ENCODE assay signal across 13 cellular contexts in genomic region chr1:107574044-107574443, GRCh38.
DNase-seq lines count a peak whose midpoint lies in the region; ATAC-seq and TF ChIP-seq lines count a peak whose summit lies in the region.
"Had no signal": no experiment of that assay in that cellular context is flagged by ENCODE, and none has a peak within 500 bp of the region (broad histone marks: within the 10 kb centered on the region; RNA-seq: fewer than 3 reads in every experiment).

No MANE protein-coding gene starts in this region.

- POLR2A ChIA-PET in RWPE1 (lab: Yijun Ruan, JAX; ENCODE audit: low non-redundant PET) = no interaction called here

- H3K4me3 ChIP-seq in neural cell (ENCODE audit: low read length) = peak overlapping the region; percentile 27
- H3K4me3 ChIP-seq: GM12878, GM23248, HAP-1 had no signal

- H3K27ac ChIP-seq in RWPE1 = peak overlapping the region; percentile 75
- H3K27ac ChIP-seq in neural cell (ENCODE audit: low read length) = no peak overlapping the region
- H3K27ac ChIP-seq: GM23248 had no signal

- peaks cover 54% of the 10 kb centered on the region for H3K36me3 Mint-ChIP-seq in endothelial cell (ENCODE audit: low read depth, unreplicated experiment)

- H3K9me3 ChIP-seq in neural cell (ENCODE audit: low read length) = no peaks in the 10 kb centered on the region
- H3K9me3 ChIP-seq: HAP-1 had no signal

- no peak overlapping the region for H3K4me2 ChIP-seq in neural cell (ENCODE audit: low read length)

- no peak for TF ChIP-seq EP300 in neural cell (conservative IDR thresholded peaks at IDR 0.05; ENCODE audit: poor library complexity, severe bottlenecking)

- peaks cover 20% of the 10 kb centered on the region for H3K27me3 Mint-ChIP-seq in endothelial cell (ENCODE audit: unreplicated experiment)

- no peaks in the 10 kb centered on the region for H3K9me3 Mint-ChIP-seq in endothelial cell (ENCODE audit: unreplicated experiment)
- H3K9me3 Mint-ChIP-seq: CD8-positive, alpha-beta T cell had no signal

- peaks cover 4% of the 10 kb centered on the region for H3F3A ChIP-seq in neural cell (ENCODE audit: insufficient read depth, low read length, poor library complexity, severe bottlenecking)

- peak overlapping the region; percentile 11 for H3K4me3 Mint-ChIP-seq in endothelial cell (ENCODE audit: unreplicated experiment)
- H3K4me3 Mint-ChIP-seq: CD14-positive monocyte; CD8-positive, alpha-beta T cell had no signal

- no peak overlapping the region for H3K9ac ChIP-seq in neural cell (ENCODE audit: low read length)
- H3K9ac ChIP-seq: GM23248 had no signal

- H3K79me2 ChIP-seq in neural cell (replicated peaks; ENCODE audit: insufficient read depth, low read length) = no peaks in the 10 kb centered on the region

- H3K27ac Mint-ChIP-seq in endothelial cell (ENCODE audit: unreplicated experiment) = peak overlapping the region; percentile 5
- H3K27ac Mint-ChIP-seq: CD14-positive monocyte; CD8-positive, alpha-beta T cell had no signal

- H2AFZ ChIP-seq in neural cell (ENCODE audit: low read depth, low read length) = no peak overlapping the region
- H2AFZ ChIP-seq: GM23248 had no signal

- DNase-seq in RWPE1 (ENCODE audit: low spot score) = no peak
- no peak for DNase-seq in endothelial cell (ENCODE audit: low spot score)
- DNase-seq in GOT3 (lab: John Stamatoyannopoulos, UW) = no peak
- DNase-seq in mesenteric fat pad (ENCODE audit: low spot score) = no peak
- no peak for DNase-seq in NCI-H1436 (lab: John Stamatoyannopoulos, UW)
- DNase-seq: CD8-positive, alpha-beta T cell; COR-L47; GM23248 had no signal

- no peaks in the 10 kb centered on the region for H3K4me1 Mint-ChIP-seq in endothelial cell (ENCODE audit: unreplicated experiment)
- H3K4me1 Mint-ChIP-seq: CD14-positive monocyte had no signal

- CTCF ChIA-PET in RWPE1 (lab: Yijun Ruan, JAX) = interaction anchor here (0.6 kb wide), 1 partner anchor 12 kb away, joined by 3 read pairs; no protein-coding TSS in a partner anchor

- H3K36me3 ChIP-seq in neural cell (ENCODE audit: insufficient read depth, low read length) = no peaks in the 10 kb centered on the region
- H3K36me3 ChIP-seq: HAP-1 had no signal

- TF ChIP-seq CTCF in RWPE1 (conservative IDR thresholded peaks at IDR 0.05; ENCODE audit: low read depth) (no peak), endothelial cell (IDR thresholded peaks at IDR 0.05; ENCODE audit: unreplicated experiment) (no peak), neural cell (IDR thresholded peaks at IDR 0.05; ENCODE audit: poor library complexity, severe bottlenecking) (no peak)

- TF ChIP-seq RAD21 in neural cell (conservative IDR thresholded peaks at IDR 0.05) = no peak

- no peaks in the 10 kb centered on the region for H4K20me1 ChIP-seq in neural cell (ENCODE audit: insufficient read depth)

- ATAC-seq in HG02840 (IDR thresholded peaks at IDR 0.05; ENCODE audit: low FRiP score, unreplicated experiment) = no peak
- ATAC-seq: CD8-positive, alpha-beta T cell; GM12878 had no signal

- H3K27me3 ChIP-seq in neural cell (ENCODE audit: insufficient read depth, low read depth, low read length) = no peaks in the 10 kb centered on the region

- H3K9me2 ChIP-seq in neural cell (ENCODE audit: insufficient read depth, low read length) = no peaks in the 10 kb centered on the region

TF ChIP-seq in neural cell, 6 proteins besides CTCF, POLR2A, EP300 and RAD21:
- TF ChIP-seq POLR2AphosphoS5 (IDR thresholded peaks at IDR 0.05) = no peak
- TF ChIP-seq EZH2 (IDR thresholded peaks at IDR 0.05; ENCODE audit: borderline replicate concordance, insufficient read depth, low read length, poor library complexity, severe bottlenecking) = no peak
